ENCODE assay signal across 9 cellular contexts in the genomic region with DNA sequence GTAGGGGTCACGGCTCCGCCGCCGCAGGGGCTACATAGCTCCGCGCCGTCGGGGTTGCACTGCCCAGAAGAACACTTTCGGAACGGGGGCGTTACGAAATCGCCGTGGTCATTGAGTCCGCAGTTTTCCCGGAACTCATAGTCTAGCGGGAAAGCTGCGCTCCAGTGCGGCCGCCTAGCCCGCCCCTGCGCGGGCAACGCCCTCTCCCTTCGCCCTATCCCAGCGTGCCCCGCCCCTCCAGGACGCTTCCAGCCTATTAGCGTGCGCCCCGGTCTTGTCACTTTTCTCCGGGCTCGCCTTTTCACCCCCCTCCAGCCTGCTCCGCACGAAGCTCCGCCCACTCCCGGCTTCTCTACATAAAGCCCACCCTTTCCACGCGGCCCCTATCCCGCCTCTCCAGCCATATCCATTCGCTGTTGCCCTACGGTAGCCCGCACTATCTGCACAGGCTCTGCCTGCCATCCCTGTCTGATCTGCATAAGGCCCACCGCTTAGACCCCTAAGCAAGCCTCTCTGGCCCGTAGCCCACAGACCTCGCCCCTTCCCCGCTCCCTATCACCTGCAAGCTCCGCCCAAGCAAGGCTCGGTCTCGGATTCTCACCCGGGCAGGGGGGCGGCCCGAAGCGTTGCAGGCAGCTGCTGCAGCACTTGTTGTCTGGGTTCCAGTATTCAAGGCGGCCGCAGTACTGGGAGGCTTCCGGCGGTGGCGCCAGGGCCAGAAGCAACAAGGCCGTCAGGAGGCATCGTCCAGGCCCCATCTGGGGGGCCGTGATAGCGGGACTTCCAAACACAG. TPM values are rescaled to one million over a fixed set of nuclear protein-coding genes. Genes with fewer than 3 reads are reported as not detected.
DNase-seq lines count a peak whose midpoint lies in the region; ATAC-seq, FAIRE-seq and TF ChIP-seq lines count a peak whose summit lies in the region.
"Had no signal": no experiment of that assay in that cellular context is flagged by ENCODE, and none has a peak within 500 bp of the region (broad histone marks: within the 10 kb centered on the region; RNA-seq: fewer than 3 reads in every experiment).

No MANE protein-coding gene starts in this region.

- peak; percentile 93 for FAIRE-seq in kidney (lab: Jason Lieb, UNC)

- no peaks in the 10 kb centered on the region for H3K27me3 Mint-ChIP-seq in activated B cell treated with CpG ODN at 0.5 μM for 24 hours

- CTCF ChIA-PET in activated B cell treated with CpG ODN at 0.5 μM for 24 hours (lab: Charles Lee) = interaction anchor here (0.8 to 1.0 kb wide), 2 partner anchors 17 to 46 kb away, joined by 3 to 5 read pairs; no protein-coding TSS in a partner anchor

- peaks cover 8 to 10% of the 10 kb centered on the region in 2 donors for H3K36me3 ChIP-seq in kidney (ENCODE audit: control insufficient read depth in 1 of 2, insufficient read depth in 2 of 2, low read length in 2 of 2)

- intact Hi-C loops in activated B cell treated with CpG ODN at 0.5 μM for 24 hours (cut with micrococcal nuclease) = loop anchor here (1.0 to 10.0 kb wide), 9 partner anchors 18 to 1574 kb away; partner anchors contain the start of genes ARHGAP33, COX6B1, NFKBID and OVOL3
- intact Hi-C loops in kidney (cut with DNase I) = no loop called here

- peak; percentile 74 for TF ChIP-seq POLR2A in GM18951 (IDR thresholded peaks at IDR 0.05; ENCODE audit: extremely low read depth, insufficient read depth, insufficient read length)

- no peaks in the 10 kb centered on the region for H3K9me3 ChIP-seq in kidney (ENCODE audit: control insufficient read depth in 1 of 2, low read length in 2 of 2)

- H3K9me3 Mint-ChIP-seq in activated B cell treated with CpG ODN at 0.5 μM for 24 hours = no peaks in the 10 kb centered on the region

- H3K4me1 ChIP-seq in kidney (ENCODE audit: control insufficient read depth in 1 of 2, insufficient read depth in 1 of 2, low read depth in 1 of 2, low read length in 2 of 2) = peaks cover 0 to 12% of the 10 kb centered on the region in 2 donors

- peak overlapping the region; percentile 95 for H3K27ac Mint-ChIP-seq in activated B cell treated with CpG ODN at 0.5 μM for 24 hours

- H3K27ac ChIP-seq in caudate nucleus (ENCODE audit: low read depth, low read length) = peak overlapping the region; percentile 87
- peak overlapping the region; percentile 87 to 88 for H3K27ac ChIP-seq in kidney (ENCODE audit: low read depth in 2 of 2, low read length in 2 of 2)

- POLR2A ChIA-PET in activated B cell treated with CpG ODN at 0.5 μM for 24 hours (lab: Charles Lee) = interaction anchor here (0.6 to 3.6 kb wide), 21 partner anchors 8 to 534 kb away, joined by 3 to 54 read pairs (median 5); partner anchors contain the start of genes COX6B1, HSPB6, KMT2B and LIN37

- TF ChIP-seq CTCF in AG09309 (IDR thresholded peaks at IDR 0.05; ENCODE audit: control insufficient read depth, insufficient read depth, low read depth, low read length, missing control alignments) (peak; percentile 16), activated B cell treated with CpG ODN at 0.5 μM for 24 hours (IDR thresholded peaks at IDR 0.05) (no peak), kidney (IDR thresholded peaks at IDR 0.05; ENCODE audit: borderline replicate concordance, extremely low read depth, insufficient read depth) (peak; percentile 5)

- H3K4me3 ChIP-seq in AG09309 (ENCODE audit: control insufficient read depth, low read depth, low read length) (peak overlapping the region; percentile 66), kidney (ENCODE audit: low read length in 2 of 2) (peak overlapping the region; percentile 68 to 75)

- ATAC-seq in HG03196 (IDR thresholded peaks at IDR 0.05; ENCODE audit: unreplicated experiment) (peak; percentile 46), activated B cell treated with CpG ODN at 0.5 μM for 24 hours (ENCODE audit: low read depth) (peak; percentile 65)

- H3K9ac ChIP-seq in kidney (ENCODE audit: low read length in 2 of 2) = peak overlapping the region; percentile 65 to 69

- in situ Hi-C loops in GM18951 (cut with MboI; ENCODE audit: low sequenced_read_pairs, unreplicated experiment) = no loop called here

- H3K4me3 Mint-ChIP-seq in activated B cell treated with CpG ODN at 0.5 μM for 24 hours = peak overlapping the region; percentile 95

- DNase-seq in AG09309 (ENCODE audit: low read depth) = peak; percentile 77
- peak; percentile 97 for DNase-seq in NCI-H226
- peak; percentile 89 for DNase-seq in activated B cell treated with CpG ODN at 0.5 μM for 24 hours
- DNase-seq in caudate nucleus (lab: John Stamatoyannopoulos, UW) = peak; percentile 63 to 99 (median 97)
- DNase-seq in kidney = peak; percentile 100
- peak; percentile 88 for DNase-seq in stimulated activated CD4-positive, alpha-beta T cell treated with anti-CD3 and anti-CD28 coated beads, Interleukin-15, amount 100 ng/mL, for 1 hour (ENCODE audit: low read depth in 1 of 2, low spot score in 1 of 2)

- H3K4me1 Mint-ChIP-seq in activated B cell treated with CpG ODN at 0.5 μM for 24 hours = peaks cover 66% of the 10 kb centered on the region

- peaks cover 62% of the 10 kb centered on the region for H3K36me3 Mint-ChIP-seq in activated B cell treated with CpG ODN at 0.5 μM for 24 hours (ENCODE audit: low read depth)

RNA-seq across cellular contexts. Expression of gene IGFLR1, which starts 1.6 kb away (rescaled TPM):
- total RNA-seq in activated B cell treated with CpG ODN at 0.5 μM for 24 hours (130 and 133 TPM in 2 replicates), kidney (22.3 TPM)
- polyA plus RNA-seq in kidney (ENCODE audit: insufficient read depth, low read depth, low replicate concordance) = 26.0 TPM

RNA-seq across cellular contexts. Expression of gene U2AF1L4, which starts 4.6 kb away (rescaled TPM):
- total RNA-seq in activated B cell treated with CpG ODN at 0.5 μM for 24 hours (41.0 and 46.1 TPM in 2 replicates), kidney (27.4 TPM)
- 47.7 TPM for polyA plus RNA-seq in kidney (ENCODE audit: insufficient read depth, low read depth, low replicate concordance)

RNA-seq across cellular contexts. Expression of gene PSENEN, which starts 4.8 kb away (rescaled TPM):
- total RNA-seq in activated B cell treated with CpG ODN at 0.5 μM for 24 hours = 45.0 and 45.6 TPM in 2 replicates
- 84.0 TPM for total RNA-seq in kidney
- polyA plus RNA-seq in kidney (ENCODE audit: insufficient read depth, low read depth, low replicate concordance) = 185 TPM

RNA-seq across cellular contexts. Expression of gene LIN37, which starts 7.8 kb away (rescaled TPM):
- total RNA-seq in activated B cell treated with CpG ODN at 0.5 μM for 24 hours = 12.2 and 14.3 TPM in 2 replicates
- 11.2 TPM for total RNA-seq in kidney
- 11.4 TPM for polyA plus RNA-seq in kidney (ENCODE audit: insufficient read depth, low read depth, low replicate concordance)

RNA-seq across cellular contexts. Expression of gene HSPB6, which starts 16.2 kb away (rescaled TPM):
- total RNA-seq in activated B cell treated with CpG ODN at 0.5 μM for 24 hours = not detected in 2 replicates
- 64.3 TPM for total RNA-seq in kidney
- polyA plus RNA-seq in kidney (ENCODE audit: insufficient read depth, low read depth, low replicate concordance) = 53.1 TPM
- total RNA-seq: T-helper 1 cell treated with Interleukin-12 subunit alpha and Interleukin-12 subunit beta and Interleukin-4 antibody, amounts not matched to agents 30 ng/mL and 1 ng/mL, for 36 hours had no signal

Comparison
In these comparisons a context has a peak if more than half of its experiments do, and no peak if none do; other contexts are left out.
1. Peak in every context shown above with its lines: DNase-seq, ATAC-seq, H3K4me3 ChIP-seq and H3K27ac ChIP-seq.